ENCODE assay signal across 9 cellular contexts in the genomic region with DNA sequence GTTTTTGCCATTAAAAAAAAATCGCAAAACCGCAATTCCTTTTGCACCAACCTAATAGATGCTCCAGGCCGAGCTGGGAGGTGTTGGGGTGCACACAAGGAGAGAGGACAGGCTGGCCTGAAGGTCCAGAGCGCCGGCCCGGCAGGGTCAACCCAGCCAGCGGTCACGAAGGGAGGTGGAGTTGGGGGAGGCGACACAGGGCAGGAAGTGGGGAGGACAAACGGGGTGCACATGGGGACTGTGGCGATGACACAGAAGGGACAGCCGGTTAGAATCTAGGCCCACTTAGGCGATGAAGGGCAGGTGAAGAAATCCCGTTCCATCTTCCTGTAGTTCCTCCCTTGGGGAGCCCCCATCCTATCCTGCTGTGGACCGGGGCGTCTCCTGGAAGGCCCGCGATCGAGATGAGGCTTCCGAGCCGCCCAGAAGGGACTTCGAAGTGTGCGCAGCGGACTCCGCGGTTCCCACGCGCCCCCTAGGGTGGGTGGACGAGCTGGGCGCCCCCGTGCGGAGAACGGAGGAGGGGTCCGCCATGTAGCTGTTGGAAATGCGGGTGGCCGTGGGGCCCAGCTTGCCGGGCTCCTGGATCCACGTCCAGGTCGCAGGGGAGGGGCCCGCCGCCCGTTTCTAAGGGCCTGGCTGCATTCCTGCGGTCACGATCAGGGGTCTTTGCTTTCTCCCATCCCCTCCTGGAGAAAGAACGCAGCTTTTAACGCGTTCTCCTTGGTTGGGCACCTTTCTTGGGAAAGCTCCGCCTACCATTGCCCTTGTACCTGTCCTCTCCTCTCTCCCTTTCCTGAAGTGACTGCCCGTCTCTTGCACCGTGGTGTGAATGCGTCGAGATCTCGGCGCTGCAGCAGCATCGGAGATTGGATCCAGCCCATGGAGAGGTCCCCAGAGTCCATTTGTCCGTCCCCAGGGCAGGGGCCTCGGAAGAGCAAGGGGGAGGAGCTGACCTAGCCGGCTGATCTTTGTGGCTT. TPM values are rescaled to one million over a fixed set of nuclear protein-coding genes. Genes with fewer than 3 reads are reported as not detected.
DNase-seq lines count a peak whose midpoint lies in the region; ATAC-seq and TF ChIP-seq lines count a peak whose summit lies in the region.
"Had no signal": no experiment of that assay in that cellular context is flagged by ENCODE, and none has a peak within 500 bp of the region (broad histone marks: within the 10 kb centered on the region; RNA-seq: fewer than 3 reads in every experiment).

No MANE protein-coding gene starts in this region.

- H3K9ac ChIP-seq in SK-N-SH: no peak overlapping the region

- no peaks in the 10 kb centered on the region for H3K9me2 ChIP-seq in SK-N-SH

- DNase-seq in SK-N-SH (peak; percentile 7), caudate nucleus (lab: John Stamatoyannopoulos, UW) (peak in 11 of 61 donors; percentile 0 to 25 (median 4)), lower lobe of right lung (no peak), thoracic aorta (ENCODE audit: low spot score) (no peak), cerebellar cortex (ENCODE audit: low spot score) (no peak)

- no peaks in the 10 kb centered on the region for H4K20me1 ChIP-seq in SK-N-SH (ENCODE audit: insufficient read depth)

- no peaks in the 10 kb centered on the region for H3K79me2 ChIP-seq in SK-N-SH (ENCODE audit: insufficient read depth)

- no peak overlapping the region for H2AFZ ChIP-seq in SK-N-SH (ENCODE audit: low read depth)

- POLR2A ChIA-PET in SK-N-SH (lab: Yijun Ruan, JAX): no interaction called here

- CTCF ChIA-PET in SK-N-SH (lab: Yijun Ruan, JAX): interaction anchor here (0.9 kb wide), 1 partner anchor 173 kb away, joined by 3 read pairs; no protein-coding TSS in a partner anchor

- ATAC-seq in SK-N-SH treated with all-trans-retinoic acid at 6 μM for 48 hours (no peak), lower lobe of right lung (peak in 1 of 2 donors; percentile 56), thoracic aorta (ENCODE audit: insufficient number of reproducible peaks, low FRiP score, low read depth) (no peak), GM18511 (IDR thresholded peaks at IDR 0.05; ENCODE audit: unreplicated experiment) (no peak), GM18907 (IDR thresholded peaks at IDR 0.05; ENCODE audit: unreplicated experiment) (no peak)
- ATAC-seq: A549 had no signal

- intact Hi-C loops in lower lobe of right lung (cut with DNase I): no loop called here

- no peak overlapping the region for H3K4me2 ChIP-seq in SK-N-SH
- H3K4me2 ChIP-seq: A549 had no signal

- H3K27me3 ChIP-seq in SK-N-SH (ENCODE audit: insufficient read depth): no peaks in the 10 kb centered on the region
- peaks cover 18% of the 10 kb centered on the region for H3K27me3 ChIP-seq in lower lobe of right lung (ENCODE audit: low read depth)
- H3K27me3 ChIP-seq in thoracic aorta (replicated peaks; ENCODE audit: insufficient read depth): peaks cover 6% of the 10 kb centered on the region

- H3K4me3 ChIP-seq in SK-N-SH (ENCODE audit: low read depth in 2 of 2, low read length in 1 of 2) (no peak overlapping the region), lower lobe of right lung (peak overlapping the region; percentile 21), thoracic aorta (peak overlapping the region; percentile 52)
- H3K4me3 ChIP-seq: A549 had no signal

- H3K36me3 ChIP-seq in SK-N-SH (replicated peaks in 1 of 2; ENCODE audit: control insufficient read depth in 1 of 2, insufficient read depth in 2 of 2, low read length in 1 of 2) (no peaks in the 10 kb centered on the region), lower lobe of right lung (no peaks in the 10 kb centered on the region), thoracic aorta (no peaks in the 10 kb centered on the region)

- no peak for TF ChIP-seq EP300 in SK-N-SH (IDR thresholded peaks at IDR 0.05; ENCODE audit: borderline replicate concordance in 1 of 2, low read depth in 1 of 2, low read length in 1 of 2)

- TF ChIP-seq CTCF in SK-N-SH (IDR thresholded peaks at IDR 0.05) (no peak), lower lobe of right lung (IDR thresholded peaks at IDR 0.05) (peak; percentile 13), thoracic aorta (IDR thresholded peaks at IDR 0.05) (no peak)

- WGBS in SK-N-SH (ENCODE audit: low lambda C conversion rate): 92% methylated on average over 40 of the region's 58 CpGs

- H3F3A ChIP-seq in SK-N-SH (replicated peaks; ENCODE audit: insufficient read depth): no peaks in the 10 kb centered on the region

- no peak overlapping the region for H3K27ac ChIP-seq in SK-N-SH (ENCODE audit: low read depth in 2 of 2, low read length in 1 of 2)
- H3K27ac ChIP-seq in caudate nucleus (ENCODE audit: low read depth, low read length): peak overlapping the region; percentile 46
- H3K27ac ChIP-seq in lower lobe of right lung: no peak overlapping the region
- H3K27ac ChIP-seq in thoracic aorta: no peak overlapping the region
- H3K27ac ChIP-seq: A549 had no signal

- H3K9me3 ChIP-seq in SK-N-SH: no peaks in the 10 kb centered on the region
- H3K9me3 ChIP-seq in lower lobe of right lung: no peaks in the 10 kb centered on the region
- H3K9me3 ChIP-seq in thoracic aorta: no peaks in the 10 kb centered on the region
- H3K9me3 ChIP-seq: A549 had no signal

- no peak for TF ChIP-seq RAD21 in SK-N-SH (IDR thresholded peaks at IDR 0.05; ENCODE audit: low read length)

- H3K4me1 ChIP-seq in SK-N-SH (ENCODE audit: control insufficient read depth in 1 of 2, insufficient read depth in 2 of 2, low read depth in 1 of 2, low read length in 1 of 2) (no peaks in the 10 kb centered on the region), lower lobe of right lung (peaks cover 6% of the 10 kb centered on the region), thoracic aorta (ENCODE audit: control insufficient read depth in 1 of 2, low read depth in 2 of 2) (peaks cover 0 to 7% of the 10 kb centered on the region in 2 donors)
- H3K4me1 ChIP-seq: A549 had no signal

TF ChIP-seq in SK-N-SH, 30 proteins besides CTCF, POLR2A, EP300 and RAD21 (continues in another document):
- TF ChIP-seq, protein P1, sequence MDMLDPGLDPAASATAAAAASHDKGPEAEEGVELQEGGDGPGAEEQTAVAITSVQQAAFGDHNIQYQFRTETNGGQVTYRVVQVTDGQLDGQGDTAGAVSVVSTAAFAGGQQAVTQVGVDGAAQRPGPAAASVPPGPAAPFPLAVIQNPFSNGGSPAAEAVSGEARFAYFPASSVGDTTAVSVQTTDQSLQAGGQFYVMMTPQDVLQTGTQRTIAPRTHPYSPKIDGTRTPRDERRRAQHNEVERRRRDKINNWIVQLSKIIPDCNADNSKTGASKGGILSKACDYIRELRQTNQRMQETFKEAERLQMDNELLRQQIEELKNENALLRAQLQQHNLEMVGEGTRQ (IDR thresholded peaks at IDR 0.05; ENCODE audit: borderline replicate concordance, low read depth, low read length): no peak
- no peak for TF ChIP-seq FOSL2 (IDR thresholded peaks at IDR 0.05; ENCODE audit: borderline replicate concordance, low read depth)
- TF ChIP-seq, protein P2, sequence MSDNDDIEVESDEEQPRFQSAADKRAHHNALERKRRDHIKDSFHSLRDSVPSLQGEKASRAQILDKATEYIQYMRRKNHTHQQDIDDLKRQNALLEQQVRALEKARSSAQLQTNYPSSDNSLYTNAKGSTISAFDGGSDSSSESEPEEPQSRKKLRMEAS (IDR thresholded peaks at IDR 0.05; ENCODE audit: low read depth): no peak

TF ChIP-seq in SK-N-SH treated with all-trans-retinoic acid at 6 μM for 48 hours, 23 proteins besides CTCF, POLR2A, EP300 and RAD21 (continues in another document):
- TF ChIP-seq, protein P3, sequence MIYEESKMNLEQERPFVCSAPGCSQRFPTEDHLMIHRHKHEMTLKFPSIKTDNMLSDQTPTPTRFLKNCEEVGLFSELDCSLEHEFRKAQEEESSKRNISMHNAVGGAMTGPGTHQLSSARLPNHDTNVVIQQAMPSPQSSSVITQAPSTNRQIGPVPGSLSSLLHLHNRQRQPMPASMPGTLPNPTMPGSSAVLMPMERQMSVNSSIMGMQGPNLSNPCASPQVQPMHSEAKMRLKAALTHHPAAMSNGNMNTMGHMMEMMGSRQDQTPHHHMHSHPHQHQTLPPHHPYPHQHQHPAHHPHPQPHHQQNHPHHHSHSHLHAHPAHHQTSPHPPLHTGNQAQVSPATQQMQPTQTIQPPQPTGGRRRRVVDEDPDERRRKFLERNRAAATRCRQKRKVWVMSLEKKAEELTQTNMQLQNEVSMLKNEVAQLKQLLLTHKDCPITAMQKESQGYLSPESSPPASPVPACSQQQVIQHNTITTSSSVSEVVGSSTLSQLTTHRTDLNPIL (CRISPR knock-in tag; IDR thresholded peaks at IDR 0.05; ENCODE audit: low read depth): no peak
- TF ChIP-seq BACH2 (CRISPR knock-in tag; IDR thresholded peaks at IDR 0.05; ENCODE audit: borderline replicate concordance): no peak
- TF ChIP-seq ZFP30 (CRISPR knock-in tag; IDR thresholded peaks at IDR 0.05): no peak
- TF ChIP-seq GLIS3 (CRISPR knock-in tag; IDR thresholded peaks at IDR 0.05): no peak
- TF ChIP-seq TOX (CRISPR knock-in tag; IDR thresholded peaks at IDR 0.05; ENCODE audit: borderline replicate concordance): no peak
- no peak for TF ChIP-seq ZC3H10 (CRISPR knock-in tag; IDR thresholded peaks at IDR 0.05)
- TF ChIP-seq ISL1 (CRISPR knock-in tag; IDR thresholded peaks at IDR 0.05): no peak
- no peak for TF ChIP-seq ESRRG (CRISPR knock-in tag; IDR thresholded peaks at IDR 0.05)
- TF ChIP-seq OSR1 (CRISPR knock-in tag; IDR thresholded peaks at IDR 0.05): no peak
- TF ChIP-seq ZNF565 (CRISPR knock-in tag; conservative IDR thresholded peaks at IDR 0.05; ENCODE audit: low read depth): no peak
- TF ChIP-seq PPARA (CRISPR knock-in tag; IDR thresholded peaks at IDR 0.05; ENCODE audit: borderline replicate concordance): no peak
- TF ChIP-seq, protein P4, sequence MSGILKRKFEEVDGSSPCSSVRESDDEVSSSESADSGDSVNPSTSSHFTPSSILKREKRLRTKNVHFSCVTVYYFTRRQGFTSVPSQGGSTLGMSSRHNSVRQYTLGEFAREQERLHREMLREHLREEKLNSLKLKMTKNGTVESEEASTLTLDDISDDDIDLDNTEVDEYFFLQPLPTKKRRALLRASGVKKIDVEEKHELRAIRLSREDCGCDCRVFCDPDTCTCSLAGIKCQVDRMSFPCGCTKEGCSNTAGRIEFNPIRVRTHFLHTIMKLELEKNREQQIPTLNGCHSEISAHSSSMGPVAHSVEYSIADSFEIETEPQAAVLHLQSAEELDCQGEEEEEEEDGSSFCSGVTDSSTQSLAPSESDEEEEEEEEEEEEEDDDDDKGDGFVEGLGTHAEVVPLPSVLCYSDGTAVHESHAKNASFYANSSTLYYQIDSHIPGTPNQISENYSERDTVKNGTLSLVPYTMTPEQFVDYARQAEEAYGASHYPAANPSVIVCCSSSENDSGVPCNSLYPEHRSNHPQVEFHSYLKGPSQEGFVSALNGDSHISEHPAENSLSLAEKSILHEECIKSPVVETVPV (CRISPR knock-in tag; IDR thresholded peaks at IDR 0.05): no peak

RNA-seq across cellular contexts. Expression of a gene that starts 17.0 kb away (rescaled TPM):
- polyA plus RNA-seq in SK-N-SH (2012; rRNA removed): 23.0 and 23.5 TPM in 2 replicates
- 40.1 and 45.9 TPM in 2 replicates for polyA plus RNA-seq in SK-N-SH (2012; cell fraction: cytosol; rRNA removed)
- 11.5 and 12.8 TPM in 2 replicates for polyA plus RNA-seq in SK-N-SH (2012; cell fraction: nucleus; rRNA removed)
- 21.2 TPM for total RNA-seq in lower lobe of right lung
- 10 to 100 TPM; 18.7 to 50.7 TPM for total RNA-seq in thoracic aorta

Comparison
In these comparisons a context has a peak if more than half of its experiments do, and no peak if none do; other contexts are left out.
1. H3K4me3 ChIP-seq: peak in lower lobe of right lung (single experiment) and thoracic aorta (single experiment); none in SK-N-SH (0 of 2).